Comparison of ENCODE assay signal across 9 cellular contexts in genomic region chr10:71750124-71750841, GRCh38. TPM values are rescaled to one million over a fixed set of nuclear protein-coding genes. Genes with fewer than 3 reads are reported as not detected.
A peak's percentile ranks its signal among the peaks of the same experiment; 100 is the strongest.
DNase-seq lines count a peak whose midpoint lies in the region; ATAC-seq and TF ChIP-seq lines count a peak whose summit lies in the region.
"Had no signal": no experiment of that assay in that cellular context is flagged by ENCODE, and none has a peak within 500 bp of the region (broad histone marks: within the 10 kb centered on the region; RNA-seq: fewer than 3 reads in every experiment).

No MANE protein-coding gene starts in this region.

- H3K27me3 Mint-ChIP-seq in activated CD4-positive, alpha-beta T cell treated with anti-CD3 and anti-CD28 coated beads for 36 hours: no peaks in the 10 kb centered on the region

- peaks cover 97% of the 10 kb centered on the region for H3K4me1 Mint-ChIP-seq in activated CD4-positive, alpha-beta T cell treated with anti-CD3 and anti-CD28 coated beads for 36 hours
- peaks cover 96% of the 10 kb centered on the region for H3K4me1 Mint-ChIP-seq in stimulated activated effector memory CD8-positive, alpha-beta T cell treated with anti-CD3 and anti-CD28 coated beads, Interleukin-12 subunit alpha, Interleukin-12 subunit beta, amount 100 ng/mL, for 72 hours

- peaks cover 57% of the 10 kb centered on the region for H3K36me3 Mint-ChIP-seq in activated CD4-positive, alpha-beta T cell treated with anti-CD3 and anti-CD28 coated beads for 36 hours (ENCODE audit: low read depth)
- H3K36me3 Mint-ChIP-seq in stimulated activated effector memory CD8-positive, alpha-beta T cell treated with anti-CD3 and anti-CD28 coated beads, Interleukin-12 subunit alpha, Interleukin-12 subunit beta, amount 100 ng/mL, for 72 hours: peaks cover 82% of the 10 kb centered on the region

- CTCF ChIA-PET in activated CD4-positive, alpha-beta T cell treated with anti-CD3 and anti-CD28 coated beads for 36 hours (lab: Charles Lee): interaction anchor here (0.6 to 1.0 kb wide), 4 partner anchors 16 to 25 kb away, joined by 3 to 5 read pairs (median 3); no protein-coding TSS in a partner anchor
- CTCF ChIA-PET in RWPE1 (lab: Yijun Ruan, JAX): interaction anchor here (0.7 kb wide), 1 partner anchor 26 kb away, joined by 3 read pairs; no protein-coding TSS in a partner anchor
- CTCF ChIA-PET in GM10248 (lab: Yijun Ruan, JAX): interaction anchor here (1.4 kb wide), 2 partner anchors 14 to 39 kb away, joined by 3 to 4 read pairs; no protein-coding TSS in a partner anchor

- POLR2A ChIA-PET in activated CD4-positive, alpha-beta T cell treated with anti-CD3 and anti-CD28 coated beads for 36 hours (lab: Charles Lee): no interaction called here
- POLR2A ChIA-PET in RWPE1 (lab: Yijun Ruan, JAX; ENCODE audit: low non-redundant PET) (no interaction called here), GM10248 (lab: Yijun Ruan, JAX) (no interaction called here)

- intact Hi-C loops in activated CD4-positive, alpha-beta T cell treated with anti-CD3 and anti-CD28 coated beads for 36 hours (cut with DNase I, micrococcal nuclease): no loop called here

- H3K9me3 Mint-ChIP-seq in activated CD4-positive, alpha-beta T cell treated with anti-CD3 and anti-CD28 coated beads for 36 hours (ENCODE audit: low read depth): no peaks in the 10 kb centered on the region
- no peaks in the 10 kb centered on the region for H3K9me3 Mint-ChIP-seq in stimulated activated effector memory CD8-positive, alpha-beta T cell treated with anti-CD3 and anti-CD28 coated beads, Interleukin-12 subunit alpha, Interleukin-12 subunit beta, amount 100 ng/mL, for 72 hours

- no peak overlapping the region for H3K4me3 Mint-ChIP-seq in activated CD4-positive, alpha-beta T cell treated with anti-CD3 and anti-CD28 coated beads for 36 hours
- H3K4me3 Mint-ChIP-seq in stimulated activated effector memory CD8-positive, alpha-beta T cell treated with anti-CD3 and anti-CD28 coated beads, Interleukin-12 subunit alpha, Interleukin-12 subunit beta, amount 100 ng/mL, for 72 hours: peak overlapping the region; percentile 28

- peak overlapping the region; percentile 99 for H3K27ac Mint-ChIP-seq in activated CD4-positive, alpha-beta T cell treated with anti-CD3 and anti-CD28 coated beads for 36 hours
- peak overlapping the region; percentile 97 for H3K27ac Mint-ChIP-seq in stimulated activated effector memory CD8-positive, alpha-beta T cell treated with anti-CD3 and anti-CD28 coated beads, Interleukin-12 subunit alpha, Interleukin-12 subunit beta, amount 100 ng/mL, for 72 hours

- TF ChIP-seq CTCF in RWPE1 (conservative IDR thresholded peaks at IDR 0.05; ENCODE audit: low read depth) (no peak), GM10248 (IDR thresholded peaks at IDR 0.05; ENCODE audit: control extremely low read depth, extremely low read depth, low read depth, missing control alignments) (no peak)

- no peak for TF ChIP-seq POLR2A in erythroblast (IDR thresholded peaks at IDR 0.05; ENCODE audit: low read length)

- ATAC-seq in activated CD4-positive, alpha-beta T cell treated with anti-CD3 and anti-CD28 coated beads for 36 hours: no peak
- no peak for ATAC-seq in stimulated activated effector memory CD8-positive, alpha-beta T cell treated with anti-CD3 and anti-CD28 coated beads, Interleukin-12 subunit alpha, Interleukin-12 subunit beta, amount 100 ng/mL, for 72 hours
- ATAC-seq in HG02678 (IDR thresholded peaks at IDR 0.05; ENCODE audit: unreplicated experiment): no peak

- 0 out of 2 replicates have a peak overlapping the region, but pooled peaks have one; percentile 88 for H3K27ac ChIP-seq in RWPE1

- no peak for DNase-seq in activated CD4-positive, alpha-beta T cell treated with anti-CD3 and anti-CD28 coated beads for 36 hours
- no peak for DNase-seq in activated CD4-positive, alpha-beta T cell treated with anti-CD3 and anti-CD28 coated beads, Interleukin-2, amount 50 U/mL, for 1 hour
- DNase-seq in RWPE1 (ENCODE audit: low spot score): no peak
- peak; percentile 10 to 26 for DNase-seq in erythroblast (lab: John Stamatoyannopoulos, UW)
- DNase-seq in stimulated activated effector memory CD8-positive, alpha-beta T cell treated with anti-CD3 and anti-CD28 coated beads, Interleukin-12 subunit alpha, Interleukin-12 subunit beta, amount 100 ng/mL, for 72 hours (ENCODE audit: low spot score in 2 of 2): no peak
- no peak for DNase-seq in GM10248 (ENCODE audit: extremely low spot score)
- no peak for DNase-seq in mucosa of gallbladder (ENCODE audit: low spot score)
- DNase-seq: T1000 had no signal

RNA-seq across cellular contexts. Expression of gene VSIR, which starts 23.0 kb away (rescaled TPM):
- total RNA-seq in activated CD4-positive, alpha-beta T cell treated with anti-CD3 and anti-CD28 coated beads for 36 hours: 100 to 1,000 TPM in 1 of 2 experiments, 10 to 100 TPM in 1; 78.2 to 104 TPM
- 83.9 TPM for total RNA-seq in mucosa of gallbladder

RNA-seq across cellular contexts. Expression of gene C10orf105, which starts 30.7 kb away (rescaled TPM):
- total RNA-seq in activated CD4-positive, alpha-beta T cell treated with anti-CD3 and anti-CD28 coated beads for 36 hours: under 1 TPM; 0.34 to 0.40 TPM
- total RNA-seq in mucosa of gallbladder: 0.06 TPM

Comparison
In these comparisons a context has a peak if more than half of its experiments do, and no peak if none do; other contexts are left out.
1. DNase-seq: peak in erythroblast (2 of 2); none in activated CD4-positive, alpha-beta T cell treated with anti-CD3 and anti-CD28 coated beads for 36 hours (single experiment), activated CD4-positive, alpha-beta T cell treated with anti-CD3 and anti-CD28 coated beads, Interleukin-2, amount 50 U/mL, for 1 hour (single experiment), RWPE1 (single experiment), stimulated activated effector memory CD8-positive, alpha-beta T cell treated with anti-CD3 and anti-CD28 coated beads, Interleukin-12 subunit alpha, Interleukin-12 subunit beta, amount 100 ng/mL, for 72 hours (0 of 2), GM10248 (single experiment) and mucosa of gallbladder (single experiment).